Comparison of ENCODE assay signal across 18 cellular contexts in the genomic region with DNA sequence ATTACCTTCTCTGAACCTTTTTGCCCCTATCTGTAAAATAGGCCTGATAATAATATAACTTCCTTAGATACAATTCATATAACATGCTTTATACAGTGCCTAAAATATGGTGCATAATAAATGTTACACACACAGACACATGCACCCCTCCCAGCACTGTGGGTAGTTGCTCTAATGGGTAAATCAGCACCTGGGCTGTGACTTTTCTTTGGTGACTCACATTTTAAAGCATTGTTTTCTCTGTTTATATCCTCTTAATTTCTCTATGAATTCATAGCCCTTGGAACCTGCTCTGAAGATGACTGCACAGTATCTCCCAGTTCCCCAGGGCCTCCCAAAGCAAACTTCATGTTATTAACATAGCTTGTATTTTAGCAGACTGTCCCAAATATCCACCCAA.
"Had no signal": no experiment of that assay in that cellular context is flagged by ENCODE, and none has a peak within 500 bp of the region (broad histone marks: within the 10 kb centered on the region; RNA-seq: fewer than 3 reads in every experiment).

No MANE protein-coding gene starts in this region.

- H3K4me1 ChIP-seq: adrenal gland, lower lobe of right lung, pancreas, uterus had no signal

- H3K27me3 Mint-ChIP-seq: activated CD4-positive, alpha-beta memory T cell treated with anti-CD3 and anti-CD28 coated beads for 36 hours had no signal

- H3K4me2 ChIP-seq: neural progenitor cell had no signal

- H3K27me3 ChIP-seq: adrenal gland, heart left ventricle, neural progenitor cell, pancreas, tibial artery, uterus had no signal

- H3K4me3 Mint-ChIP-seq: activated CD4-positive, alpha-beta memory T cell treated with anti-CD3 and anti-CD28 coated beads for 36 hours; activated naive CD4-positive, alpha-beta T cell treated with anti-CD3 and anti-CD28 coated beads, Interleukin-2, amount 50 U/mL, for 24 hours; activated T-cell treated with anti-CD3 and anti-CD28 coated beads, Interleukin-2, amount 50 U/mL, for 4 hours; neural progenitor cell had no signal

- DNase-seq: activated CD4-positive, alpha-beta memory T cell treated with anti-CD3 and anti-CD28 coated beads for 36 hours; activated effector memory CD4-positive, alpha-beta T cell treated with Interleukin-2 at 50 U/mL for 16 hours; activated T-cell treated with anti-CD3 and anti-CD28 coated beads, Interleukin-2, amount 50 U/mL, for 4 hours; adrenal gland; heart left ventricle; left colon; lower lobe of right lung; pancreas; stimulated activated CD4-positive, alpha-beta T cell treated with anti-CD3 and anti-CD28 coated beads, Interleukin-2, amount 100 ng/mL, for 48 hours; stimulated activated naive CD4-positive, alpha-beta T cell; tibial artery; uterus; WERI-Rb-1 had no signal

- H3K9ac ChIP-seq: neural progenitor cell had no signal

- H3K36me3 ChIP-seq: adrenal gland, heart left ventricle, lower lobe of right lung, neural progenitor cell, pancreas, tibial artery, uterus, WERI-Rb-1 had no signal

- H3K9me3 ChIP-seq: adrenal gland, lower lobe of right lung, pancreas, tibial artery, uterus had no signal

- ATAC-seq: activated T-cell treated with anti-CD3 and anti-CD28 coated beads, Interleukin-2, amount 50 U/mL, for 4 hours; heart left ventricle; left colon; lower lobe of right lung; pancreas had no signal

- H3K4me1 Mint-ChIP-seq: activated naive CD4-positive, alpha-beta T cell treated with anti-CD3 and anti-CD28 coated beads, Interleukin-2, amount 50 U/mL, for 24 hours had no signal

- H2AFZ ChIP-seq: neural progenitor cell had no signal

- H3K4me3 ChIP-seq: adrenal gland, heart left ventricle, lower lobe of right lung, neural progenitor cell, pancreas, tibial artery, uterus had no signal

- H3K27ac ChIP-seq: adrenal gland, heart left ventricle, lower lobe of right lung, neural progenitor cell, pancreas, tibial artery, uterus, WERI-Rb-1 had no signal

- FAIRE-seq: colon, endometrium, frontal cortex, pancreas had no signal

- H3K27ac Mint-ChIP-seq: activated CD4-positive, alpha-beta memory T cell treated with anti-CD3 and anti-CD28 coated beads for 36 hours; activated naive CD4-positive, alpha-beta T cell treated with anti-CD3 and anti-CD28 coated beads, Interleukin-2, amount 50 U/mL, for 24 hours; neural progenitor cell had no signal

- H3K36me3 Mint-ChIP-seq: activated CD4-positive, alpha-beta memory T cell treated with anti-CD3 and anti-CD28 coated beads for 36 hours; activated naive CD4-positive, alpha-beta T cell treated with anti-CD3 and anti-CD28 coated beads, Interleukin-2, amount 50 U/mL, for 24 hours; neural progenitor cell had no signal

- H3K9me3 Mint-ChIP-seq: activated CD4-positive, alpha-beta memory T cell treated with anti-CD3 and anti-CD28 coated beads for 36 hours; activated naive CD4-positive, alpha-beta T cell treated with anti-CD3 and anti-CD28 coated beads, Interleukin-2, amount 50 U/mL, for 24 hours; activated T-cell treated with anti-CD3 and anti-CD28 coated beads, Interleukin-2, amount 50 U/mL, for 4 hours; neural progenitor cell had no signal
